Comparison of ENCODE assay signal across 27 cellular contexts in the genomic region with DNA sequence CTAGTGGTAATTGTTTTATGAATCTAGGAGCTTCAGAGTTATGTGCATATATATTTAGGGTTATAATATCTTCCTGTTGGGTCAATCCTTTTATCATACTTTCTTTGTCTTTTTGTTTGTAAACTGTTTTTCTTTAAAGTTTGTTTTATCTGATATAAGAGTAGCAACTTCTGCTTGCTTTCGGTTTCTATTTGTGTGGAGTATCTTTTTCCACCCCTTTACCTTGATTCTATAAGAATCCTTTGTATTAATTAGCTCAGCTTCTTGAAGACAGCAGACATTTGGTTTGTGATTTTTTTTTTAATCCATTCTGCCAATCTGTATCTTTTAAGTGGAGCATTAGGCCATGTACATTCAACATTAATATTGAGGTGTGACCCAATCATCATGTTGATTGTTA. TPM values are rescaled to one million over a fixed set of nuclear protein-coding genes. Genes with fewer than 3 reads are reported as not detected.
DNase-seq lines count a peak whose midpoint lies in the region; ATAC-seq and TF ChIP-seq lines count a peak whose summit lies in the region.
"Had no signal": no experiment of that assay in that cellular context is flagged by ENCODE, and none has a peak within 500 bp of the region (broad histone marks: within the 10 kb centered on the region; RNA-seq: fewer than 3 reads in every experiment).

No MANE protein-coding gene starts in this region.

- H3K9me3 Mint-ChIP-seq in CD8-positive, alpha-beta T cell = peaks cover 45% of the 10 kb centered on the region
- peaks cover 31% of the 10 kb centered on the region for H3K9me3 Mint-ChIP-seq in central memory CD8-positive, alpha-beta T cell

- no peaks in the 10 kb centered on the region for H3K36me3 ChIP-seq in CD8-positive, alpha-beta T cell (ENCODE audit: insufficient read depth, low read length)
- H3K36me3 ChIP-seq: cardiac muscle cell had no signal

- H3K4me1 ChIP-seq in CD8-positive, alpha-beta T cell (ENCODE audit: insufficient read depth, low read length) = no peaks in the 10 kb centered on the region
- H3K4me1 ChIP-seq: lower lobe of right lung, sigmoid colon, upper lobe of left lung had no signal

- no peaks in the 10 kb centered on the region for H3K27me3 Mint-ChIP-seq in CD8-positive, alpha-beta T cell (ENCODE audit: low read depth)
- no peaks in the 10 kb centered on the region for H3K27me3 Mint-ChIP-seq in central memory CD8-positive, alpha-beta T cell
- H3K27me3 Mint-ChIP-seq: CD4-positive, alpha-beta T cell had no signal

- intact Hi-C loops in CD8-positive, alpha-beta T cell (cut with DNase I, micrococcal nuclease) = loop anchor here (10.0 kb wide), 2 partner anchors 276 to 1244 kb away; partner anchors contain the start of genes VTI1A (in 1 of the 2) and ZDHHC6 (in 1 of the 2)

- CTCF ChIA-PET in CD8-positive, alpha-beta T cell (lab: Charles Lee) = no interaction called here

- DNase-seq in DMS53 treated with DMSO at 0.1 percent for 48 hours (lab: John Stamatoyannopoulos, UW; ENCODE audit: unreplicated experiment) (peak; percentile 30), DMS53 (lab: John Stamatoyannopoulos, UW) (no peak), RPMI8226 (peak; percentile 3), NCI-H1694 (lab: John Stamatoyannopoulos, UW) (no peak), cerebellum (ENCODE audit: low spot score) (no peak)
- DNase-seq in CD8-positive, alpha-beta T cell = no peak
- DNase-seq in central memory CD8-positive, alpha-beta T cell (ENCODE audit: low spot score in 2 of 2) = no peak
- DNase-seq: activated CD8-positive, alpha-beta memory T cell treated with anti-CD3 and anti-CD28 coated beads, Interleukin-2, amount 50 U/mL, for 4 hours; activated gamma-delta T cell; CD4-positive, alpha-beta T cell; dermis blood vessel endothelial cell; GDM1; lower lobe of right lung; NCI-H2171; posterior cingulate gyrus; SHP77 treated with DMSO at 0.1 percent for 48 hours; sigmoid colon; upper lobe of left lung had no signal

- no peak for TF ChIP-seq CTCF in CD8-positive, alpha-beta T cell (IDR thresholded peaks at IDR 0.05)

- H3K4me3 ChIP-seq in CD8-positive, alpha-beta T cell (ENCODE audit: low read depth, low read length) = no peak overlapping the region
- H3K4me3 ChIP-seq: cardiac muscle cell, lower lobe of right lung, sigmoid colon, upper lobe of left lung had no signal

- no peak for ATAC-seq in CD8-positive, alpha-beta T cell
- no peak for ATAC-seq in central memory CD8-positive, alpha-beta T cell (replicated peaks; ENCODE audit: extremely low read depth, poor library complexity, severe bottlenecking)
- no peak for ATAC-seq in GM21423 (IDR thresholded peaks at IDR 0.05; ENCODE audit: unreplicated experiment)
- ATAC-seq: activated CD4-positive, CD25-positive, alpha-beta regulatory T cell treated with anti-CD3 and anti-CD28 coated beads, Interleukin-2, amount 50 U/mL, for 24 hours; lower lobe of right lung had no signal

- H3K27ac Mint-ChIP-seq in CD8-positive, alpha-beta T cell = peak overlapping the region; percentile 1
- peak overlapping the region; percentile 91 for H3K27ac Mint-ChIP-seq in central memory CD8-positive, alpha-beta T cell (ENCODE audit: low read depth)
- H3K27ac Mint-ChIP-seq: CD4-positive, alpha-beta T cell had no signal

- H3K4me3 Mint-ChIP-seq in CD8-positive, alpha-beta T cell = peak overlapping the region; percentile 30
- peak overlapping the region; percentile 57 for H3K4me3 Mint-ChIP-seq in central memory CD8-positive, alpha-beta T cell
- H3K4me3 Mint-ChIP-seq: CD4-positive, alpha-beta T cell; neural crest cell had no signal

- H3K27me3 ChIP-seq in CD8-positive, alpha-beta T cell (ENCODE audit: insufficient read depth, low read length) = no peaks in the 10 kb centered on the region
- H3K27me3 ChIP-seq: cardiac muscle cell, sigmoid colon, upper lobe of left lung had no signal

- H3K9me3 ChIP-seq in CD8-positive, alpha-beta T cell (ENCODE audit: low read length) = peaks cover 16% of the 10 kb centered on the region

- peaks cover 32% of the 10 kb centered on the region for H3K4me1 Mint-ChIP-seq in CD8-positive, alpha-beta T cell (ENCODE audit: low read depth)
- peaks cover 62% of the 10 kb centered on the region for H3K4me1 Mint-ChIP-seq in central memory CD8-positive, alpha-beta T cell
- H3K4me1 Mint-ChIP-seq: neural crest cell had no signal

- POLR2A ChIA-PET in CD8-positive, alpha-beta T cell (lab: Charles Lee) = interaction anchor here (1.0 kb wide), 1 partner anchor 9 kb away, joined by 3 read pairs; no protein-coding TSS in a partner anchor

- peaks cover 78% of the 10 kb centered on the region for H3K36me3 Mint-ChIP-seq in CD8-positive, alpha-beta T cell
- H3K36me3 Mint-ChIP-seq in central memory CD8-positive, alpha-beta T cell (ENCODE audit: insufficient read depth) = peaks cover 9% of the 10 kb centered on the region

- no peak overlapping the region for H3K27ac ChIP-seq in CD8-positive, alpha-beta T cell (ENCODE audit: low read depth, low read length)
- H3K27ac ChIP-seq: 22Rv1, cardiac muscle cell, lower lobe of right lung, sigmoid colon, upper lobe of left lung had no signal

RNA-seq across cellular contexts. Expression of gene CASP7, which starts 9.3 kb away (rescaled TPM):
- total RNA-seq in CD8-positive, alpha-beta T cell = 10 to 100 TPM; 12.8 to 13.3 TPM
- total RNA-seq in cerebellum = 4.8 TPM

RNA-seq across cellular contexts. Expression of gene NRAP, which starts 25.2 kb away (rescaled TPM):
- total RNA-seq in CD8-positive, alpha-beta T cell = not detected
- total RNA-seq in cerebellum = 0.09 TPM
- total RNA-seq: CD4-positive, alpha-beta T cell; dermis blood vessel endothelial cell; endothelial cell of umbilical vein; glomerular endothelial cell; lower lobe of right lung; mucosa of gallbladder; neural crest cell; sigmoid colon; subcutaneous adipose tissue had no signal

Comparison
In these comparisons a context has a peak if more than half of its experiments do, and no peak if none do; other contexts are left out.
1. DNase-seq: peak in DMS53 treated with DMSO at 0.1 percent for 48 hours (single experiment) and RPMI8226 (single experiment); none in DMS53 (single experiment), CD8-positive, alpha-beta T cell (0 of 7), central memory CD8-positive, alpha-beta T cell (0 of 2), NCI-H1694 (single experiment) and cerebellum (single experiment).